ENCODE assay signal across 19 cellular contexts in genomic region chrX:154505726-154506125, GRCh38. TPM values are rescaled to one million over a fixed set of nuclear protein-coding genes. Genes with fewer than 3 reads are reported as not detected.
DNase-seq lines count a peak whose midpoint lies in the region; ATAC-seq and TF ChIP-seq lines count a peak whose summit lies in the region.
"Had no signal": no experiment of that assay in that cellular context is flagged by ENCODE, and none has a peak within 500 bp of the region (broad histone marks: within the 10 kb centered on the region; RNA-seq: fewer than 3 reads in every experiment).

No MANE protein-coding gene starts in this region.

- H2BK120ac ChIP-seq in mesenchymal stem cell (ENCODE audit: low read depth, low read length): no peak overlapping the region

- CTCF ChIA-PET in PC-3 (lab: Charles Lee): interaction anchor here (0.6 kb wide), 1 partner anchor 34 kb away, joined by 9 read pairs; no protein-coding TSS in a partner anchor

- no peaks in the 10 kb centered on the region for H3K79me2 ChIP-seq in PC-3 (ENCODE audit: low read length)

- peaks cover 8% of the 10 kb centered on the region for H3K4me1 Mint-ChIP-seq in chondrocyte (ENCODE audit: low read depth)
- H3K4me1 Mint-ChIP-seq: CD14-positive monocyte, mesothelial cell of epicardium had no signal

- H3K79me1 ChIP-seq in mesenchymal stem cell (replicated peaks; ENCODE audit: low read length, poor library complexity, severe bottlenecking): peaks cover 1% of the 10 kb centered on the region

- peak overlapping the region; percentile 69 for H3K27ac ChIP-seq in PC-3 (ENCODE audit: low read length)
- no peak overlapping the region for H3K27ac ChIP-seq in mesenchymal stem cell (ENCODE audit: low read length, poor library complexity, severe bottlenecking)
- H3K27ac ChIP-seq: right atrium auricular region, transverse colon had no signal

- H2AK5ac ChIP-seq in mesenchymal stem cell (ENCODE audit: low read length, severe bottlenecking): no peak overlapping the region

- in situ Hi-C loops in GM13977 (cut with MboI; ENCODE audit: low pct_unique_long_range_greater_than_20kb, low sequenced_read_pairs, unreplicated experiment): no loop called here

- TF ChIP-seq CTCF in GM13977 (IDR thresholded peaks at IDR 0.05; ENCODE audit: extremely low read depth, insufficient read depth, missing control alignments): no peak
- TF ChIP-seq CTCF in PC-3 (conservative IDR thresholded peaks at IDR 0.05; ENCODE audit: low read depth, low read length): no peak
- TF ChIP-seq CTCF in chondrocyte (IDR thresholded peaks at IDR 0.05): no peak

- H3K4me3 ChIP-seq in PC-3 (ENCODE audit: low read length): no peak overlapping the region
- H3K4me3 ChIP-seq in mesenchymal stem cell (ENCODE audit: insufficient read depth in 1 of 2, low read depth in 1 of 2, low read length in 2 of 2): no peak overlapping the region
- H3K4me3 ChIP-seq: right atrium auricular region, transverse colon had no signal

- H3K27me3 ChIP-seq in PC-3 (ENCODE audit: low read length) (no peaks in the 10 kb centered on the region), mesenchymal stem cell (ENCODE audit: control insufficient read depth in 1 of 2, insufficient read depth in 1 of 2, low read length in 2 of 2) (peaks cover 0 to 4% of the 10 kb centered on the region in 2 experiments)
- H3K27me3 ChIP-seq: right atrium auricular region, transverse colon had no signal

- peak; percentile 97 for ATAC-seq in PC-3
- ATAC-seq in GM18873 (IDR thresholded peaks at IDR 0.05; ENCODE audit: low FRiP score, unreplicated experiment): no peak
- ATAC-seq: Right ventricle myocardium inferior had no signal

- 16% methylated on average over 5 of the region's 12 CpGs for WGBS in mesenchymal stem cell

- H3K9me3 ChIP-seq in PC-3 (ENCODE audit: low read length) (no peaks in the 10 kb centered on the region), mesenchymal stem cell (ENCODE audit: control insufficient read depth, low read length) (peaks cover 10% of the 10 kb centered on the region)
- H3K9me3 ChIP-seq: right atrium auricular region, transverse colon had no signal

- H3K18ac ChIP-seq in mesenchymal stem cell (ENCODE audit: low read depth in 1 of 2, low read length in 2 of 2): peak overlapping the region; percentile 4 to 84

- no peaks in the 10 kb centered on the region for H3K9me2 ChIP-seq in PC-3 (replicated peaks; ENCODE audit: low read length)

- intact Hi-C loops in PC-3 (cut with micrococcal nuclease): no loop called here

- peaks cover 19% of the 10 kb centered on the region for H3K9me3 Mint-ChIP-seq in chondrocyte (ENCODE audit: low read depth)

- H3K4me3 Mint-ChIP-seq in chondrocyte (ENCODE audit: unreplicated experiment): no peak overlapping the region
- H3K4me3 Mint-ChIP-seq: activated CD4-positive, alpha-beta T cell treated with anti-CD3 and anti-CD28 coated beads, Interleukin-2, amount 10 ng/mL, durations not matched to agents 7 days and 5 days; CD14-positive monocyte; dendritic cell treated with granulocyte-macrophage colony-stimulating factor and Interleukin-4, amounts not matched to agents 40 ng/mL and 50 ng/mL, for 4 days; mesothelial cell of epicardium had no signal

- 0 out of 2 replicates have a peak, but pooled peaks cover 3% of the 10 kb centered on the region for H3K36me3 ChIP-seq in PC-3 (ENCODE audit: low read depth, low read length)
- peaks cover 25 to 32% of the 10 kb centered on the region in 2 experiments for H3K36me3 ChIP-seq in mesenchymal stem cell (ENCODE audit: control insufficient read depth in 1 of 2, insufficient read depth in 2 of 2, low read depth in 1 of 2, low read length in 2 of 2)
- H3K36me3 ChIP-seq: transverse colon had no signal

- no peaks in the 10 kb centered on the region for H3F3A ChIP-seq in PC-3 (ENCODE audit: low read length, unreplicated experiment)

- peak overlapping the region; percentile 69 for H3K27ac Mint-ChIP-seq in chondrocyte (ENCODE audit: unreplicated experiment)
- H3K27ac Mint-ChIP-seq: activated CD4-positive, alpha-beta T cell treated with anti-CD3 and anti-CD28 coated beads, Interleukin-2, amount 10 ng/mL, durations not matched to agents 7 days and 5 days; dendritic cell treated with granulocyte-macrophage colony-stimulating factor and Interleukin-4, amounts not matched to agents 40 ng/mL and 50 ng/mL, for 4 days; mesothelial cell of epicardium had no signal

- H2AFZ ChIP-seq in PC-3 (ENCODE audit: low read length) (no peak overlapping the region), mesenchymal stem cell (ENCODE audit: low read depth, low read length) (no peak overlapping the region)

- H3K36me3 Mint-ChIP-seq in chondrocyte (ENCODE audit: low read depth): peaks cover 10% of the 10 kb centered on the region

- no peaks in the 10 kb centered on the region for H3K27me3 Mint-ChIP-seq in chondrocyte (ENCODE audit: low read depth)
- H3K27me3 Mint-ChIP-seq: activated CD4-positive, alpha-beta T cell treated with anti-CD3 and anti-CD28 coated beads, Interleukin-2, amount 10 ng/mL, durations not matched to agents 7 days and 5 days; dendritic cell treated with granulocyte-macrophage colony-stimulating factor and Interleukin-4, amounts not matched to agents 40 ng/mL and 50 ng/mL, for 4 days had no signal

- H2BK12ac ChIP-seq in mesenchymal stem cell (ENCODE audit: low read length in 2 of 2): no peak overlapping the region

- H4K8ac ChIP-seq in mesenchymal stem cell (ENCODE audit: low read length): no peak overlapping the region

- no peaks in the 10 kb centered on the region for H4K20me1 ChIP-seq in PC-3 (ENCODE audit: low read length)

- H3K14ac ChIP-seq in mesenchymal stem cell (ENCODE audit: low read length in 2 of 2): no peak overlapping the region

- H2BK5ac ChIP-seq in mesenchymal stem cell (ENCODE audit: low read depth, low read length, poor library complexity, severe bottlenecking): no peak overlapping the region

- no peak overlapping the region for H3K4ac ChIP-seq in mesenchymal stem cell (ENCODE audit: low read depth in 1 of 2, low read length in 2 of 2)

- BruUV-seq in PC-3 (replicated peaks; lab: Mats Ljungman, UMichigan): no TSS peak

- H4K91ac ChIP-seq in mesenchymal stem cell (ENCODE audit: low read length): no peak overlapping the region

- no peak overlapping the region for H3K23ac ChIP-seq in mesenchymal stem cell (ENCODE audit: low read length in 2 of 2)

- H3K4me2 ChIP-seq in PC-3 (ENCODE audit: low read length) (peak overlapping the region; percentile 54; the same call in 1 of the 2 replicates), mesenchymal stem cell (ENCODE audit: low read length, poor library complexity, severe bottlenecking) (no peak overlapping the region)

- DNase-seq in GM13977 (ENCODE audit: low spot score) (peak; percentile 4), PC-3 (peak; percentile 76), chondrocyte (ENCODE audit: low spot score) (no peak), mesenchymal stem cell (peak; percentile 77), NCI-H2196 treated with DMSO at 0.1 percent for 48 hours (lab: John Stamatoyannopoulos, UW; ENCODE audit: unreplicated experiment) (no peak), NCI-H524 treated with DMSO at 0.1 percent for 48 hours (lab: John Stamatoyannopoulos, UW) (no peak), NCI-H1694 (lab: John Stamatoyannopoulos, UW) (no peak)
- DNase-seq: activated CD4-positive, alpha-beta T cell treated with anti-CD3 and anti-CD28 coated beads, Interleukin-2, amount 10 ng/mL, durations not matched to agents 7 days and 5 days; activated T-cell treated with anti-CD3 and anti-CD28 coated beads, Interleukin-2, amount 50 U/mL, for 1 hour; KBM-7; NCI-H187; stimulated activated CD4-positive, alpha-beta T cell treated with anti-CD3 and anti-CD28 coated beads, Interleukin-4, amount 100 ng/mL, for 1 hour; transverse colon had no signal

- H3K9ac ChIP-seq in PC-3 (ENCODE audit: low read length) (peak overlapping the region; percentile 30; the same call in 1 of the 2 replicates), mesenchymal stem cell (ENCODE audit: low read length) (peak overlapping the region; percentile 27)

- no peak overlapping the region for H2BK15ac ChIP-seq in mesenchymal stem cell (ENCODE audit: low read depth, poor library complexity, severe bottlenecking)

- POLR2A ChIA-PET in PC-3 (lab: Charles Lee; ENCODE audit: unreplicated experiment): no interaction called here

- H3K4me1 ChIP-seq in PC-3 (ENCODE audit: insufficient read depth, low read length): peaks cover 18% of the 10 kb centered on the region
- peaks cover 10% of the 10 kb centered on the region for H3K4me1 ChIP-seq in mesenchymal stem cell (ENCODE audit: control insufficient read depth, insufficient read depth, low read depth, low read length)
- H3K4me1 ChIP-seq: right atrium auricular region, transverse colon had no signal

RNA-seq across cellular contexts. Expression of gene FAM3A, which starts 10.3 kb away (rescaled TPM):
- total RNA-seq in PC-3 (2014; rRNA removed) (69.2 and 88.0 TPM in 2 replicates), chondrocyte (35.7 to 38.5 TPM (median 36.5 TPM) in 3 replicates)
- 27.0 TPM for polyA plus RNA-seq in mesenchymal stem cell (2013, experiment 1 of 2)
- 24.3 TPM for polyA plus RNA-seq in mesenchymal stem cell (2013, experiment 2 of 2)

RNA-seq across cellular contexts. Expression of gene SLC10A3, which starts 15.3 kb away (rescaled TPM):
- total RNA-seq in PC-3 (2014; rRNA removed): 42.1 and 50.6 TPM in 2 replicates
- 26.8 to 28.9 TPM (median 28.9 TPM) in 3 replicates for total RNA-seq in chondrocyte
- polyA plus RNA-seq in mesenchymal stem cell (2013, experiment 1 of 2): 27.5 TPM
- 27.3 TPM for polyA plus RNA-seq in mesenchymal stem cell (2013, experiment 2 of 2)

RNA-seq across cellular contexts. Expression of gene UBL4A, which starts 19.3 kb away (rescaled TPM):
- total RNA-seq in PC-3 (2014; rRNA removed) (92.3 and 101 TPM in 2 replicates), chondrocyte (20.8 to 21.2 TPM (median 20.8 TPM) in 3 replicates)
- 17.7 TPM for polyA plus RNA-seq in mesenchymal stem cell (2013, experiment 1 of 2)
- polyA plus RNA-seq in mesenchymal stem cell (2013, experiment 2 of 2): 18.3 TPM

RNA-seq across cellular contexts. Expression of gene LAGE3, which starts 26.6 kb away (rescaled TPM):
- total RNA-seq in PC-3 (2014; rRNA removed): 82.8 and 87.4 TPM in 2 replicates
- 17.7 to 25.4 TPM (median 19.8 TPM) in 3 replicates for total RNA-seq in chondrocyte
- 22.7 TPM for polyA plus RNA-seq in mesenchymal stem cell (2013, experiment 1 of 2)
- polyA plus RNA-seq in mesenchymal stem cell (2013, experiment 2 of 2): 23.5 TPM

RNA-seq across cellular contexts. Expression of gene G6PD, which starts 40.9 kb away (rescaled TPM):
- 121 and 147 TPM in 2 replicates for total RNA-seq in PC-3 (2014; rRNA removed)
- total RNA-seq in chondrocyte: 63.9 to 165 TPM (median 67.6 TPM) in 3 replicates
- 165 TPM for polyA plus RNA-seq in mesenchymal stem cell (2013, experiment 1 of 2)
- 165 TPM for polyA plus RNA-seq in mesenchymal stem cell (2013, experiment 2 of 2)

Comparison
In these comparisons a context has a peak if more than half of its experiments do, and no peak if none do; other contexts are left out.
1. DNase-seq: peak in GM13977 (single experiment), PC-3 (single experiment) and mesenchymal stem cell (single experiment); none in chondrocyte (single experiment), NCI-H2196 treated with DMSO at 0.1 percent for 48 hours (single experiment), NCI-H524 treated with DMSO at 0.1 percent for 48 hours (single experiment) and NCI-H1694 (single experiment).